In the genomic region with DNA sequence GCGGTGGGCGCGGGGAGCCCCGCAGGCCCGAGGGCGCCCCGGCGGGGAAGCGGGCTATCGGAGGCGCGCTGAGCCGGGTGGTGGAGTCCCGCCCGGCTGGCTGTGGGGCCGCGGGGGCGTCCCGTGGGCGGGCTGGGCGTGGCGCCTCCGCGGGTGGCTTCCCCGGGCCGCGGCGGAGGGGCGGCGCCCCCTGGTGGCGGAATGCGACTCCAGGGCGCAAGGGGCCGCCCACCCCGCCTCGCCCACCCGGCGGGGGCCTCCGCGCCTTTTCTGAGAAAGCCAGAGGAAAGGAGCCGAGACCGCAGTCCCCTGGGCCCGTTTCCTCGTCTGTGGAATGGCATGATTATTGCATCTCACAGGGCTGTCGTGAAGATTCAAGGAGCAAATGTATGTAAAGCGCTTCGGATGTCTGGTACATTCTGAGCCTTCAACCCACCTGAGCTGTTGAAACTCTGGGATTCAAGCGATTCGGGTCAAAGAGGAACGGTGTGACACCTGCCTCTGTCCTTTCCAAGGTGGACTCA, we compare ENCODE assay signal across 8 cellular contexts. TPM values are rescaled to one million over a fixed set of nuclear protein-coding genes. Genes with fewer than 3 reads are reported as not detected.
DNase-seq lines count a peak whose midpoint lies in the region; ATAC-seq, FAIRE-seq and TF ChIP-seq lines count a peak whose summit lies in the region.

No MANE protein-coding gene starts in this region.

- peak overlapping the region; percentile 60 for H3K4me3 ChIP-seq in A549
- H3K4me3 ChIP-seq in adrenal gland: peak overlapping the region in 2 of 4 donors; percentile 18 to 80
- peak overlapping the region; percentile 48; the same call in 1 of the 2 replicates for H3K4me3 ChIP-seq in iPS DF 6.9 (ENCODE audit: low read length)
- peak overlapping the region; percentile 67 for H3K4me3 ChIP-seq in skeletal muscle satellite cell (ENCODE audit: low read length)

- TF ChIP-seq POLR2A in A549 (IDR thresholded peaks at IDR 0.05; ENCODE audit: low read length) (no peak), adrenal gland (IDR thresholded peaks at IDR 0.05) (no peak)

- CTCF ChIA-PET in A549 (lab: Yijun Ruan, JAX): interaction anchor here (0.7 to 5.1 kb wide), 8 partner anchors 16 to 482 kb away, joined by 3 to 49 read pairs (median 6); no protein-coding TSS in a partner anchor

- WGBS in A549 (ENCODE audit: missing lambda C conversion rate): 35% methylated on average over 8 of the region's 50 CpGs
- 2 to 7% (median 4%) methylated on average over 4 to 50 of the region's 50 CpGs for WGBS in adrenal gland, 4 donors
- no CpG with 5 or more reads among the region's 50 CpGs for WGBS in iPS DF 6.9 (ENCODE audit: insufficient coverage, insufficient read length)

- H3K27ac ChIP-seq in A549 (peak overlapping the region; percentile 61 to 83; a peak in 5 of 6 replicates), adrenal gland (no peak overlapping the region), iPS DF 6.9 (ENCODE audit: low read length) (no peak overlapping the region)

- H3K4me2 ChIP-seq in A549 (peak overlapping the region; percentile 95), skeletal muscle satellite cell (ENCODE audit: low read length) (peak overlapping the region; percentile 80)

- H3K9me3 ChIP-seq in A549 (no peaks in the 10 kb centered on the region), adrenal gland (replicated peaks in 1 of 3) (no peaks in the 10 kb centered on the region), iPS DF 6.9 (ENCODE audit: control insufficient read depth, insufficient read depth, low read length) (no peaks in the 10 kb centered on the region), skeletal muscle satellite cell (replicated peaks; ENCODE audit: low read length) (no peaks in the 10 kb centered on the region)

- peak overlapping the region; percentile 45 for H3K9ac ChIP-seq in skeletal muscle satellite cell (ENCODE audit: low read depth, low read length)

- no peak for TF ChIP-seq EP300 in A549 (IDR thresholded peaks at IDR 0.05)

- DNase-seq in A549 (ENCODE audit: low read depth in 1 of 2, low spot score in 1 of 2) (peak in 1 of 2 experiments; percentile 38), T-helper 1 cell (peak; percentile 34 to 74 (median 58)), adrenal gland (peak in 6 of 7 donors; percentile 38 to 63 (median 52)), iPS DF 6.9 (ENCODE audit: low read depth, low spot score) (no peak)
- DNase-seq in NK-92 treated with Interleukin-12 subunit alpha and Interleukin-12 subunit beta, amount 100 ng/mL, for 24 hours (lab: John Stamatoyannopoulos, UW): no peak

- ATAC-seq in A549: peak; percentile 72 to 84
- ATAC-seq in GM18519 (IDR thresholded peaks at IDR 0.05; ENCODE audit: low FRiP score, unreplicated experiment): peak; percentile 52
- ATAC-seq in HG03196 (IDR thresholded peaks at IDR 0.05; ENCODE audit: unreplicated experiment): peak; percentile 64

- H3K27me3 ChIP-seq in adrenal gland (no peaks in the 10 kb centered on the region), iPS DF 6.9 (ENCODE audit: control insufficient read depth, insufficient read depth, low read length) (no peaks in the 10 kb centered on the region; the same call in 1 of the 2 replicates), skeletal muscle satellite cell (ENCODE audit: control insufficient read depth, insufficient read depth, low read length) (no peaks in the 10 kb centered on the region)

- H3K4me1 ChIP-seq in A549: no peaks in the 10 kb centered on the region
- H3K4me1 ChIP-seq in adrenal gland (replicated peaks in 1 of 2): peaks cover 0 to 5% of the 10 kb centered on the region in 2 donors
- H3K4me1 ChIP-seq in iPS DF 6.9 (ENCODE audit: control insufficient read depth, insufficient read depth, low read length): no peaks in the 10 kb centered on the region
- H3K4me1 ChIP-seq in skeletal muscle satellite cell (ENCODE audit: control insufficient read depth, insufficient read depth, low read length): peaks cover 10% of the 10 kb centered on the region

- no peak for FAIRE-seq in A549 (lab: Jason Lieb, UNC)

- no peaks in the 10 kb centered on the region for H3K36me3 ChIP-seq in adrenal gland (replicated peaks in 1 of 2)
- H3K36me3 ChIP-seq in iPS DF 6.9 (ENCODE audit: control insufficient read depth, insufficient read depth, low read length): no peaks in the 10 kb centered on the region
- no peaks in the 10 kb centered on the region for H3K36me3 ChIP-seq in skeletal muscle satellite cell (ENCODE audit: insufficient read depth, low read length)

- POLR2A ChIA-PET in A549 (lab: Yijun Ruan, JAX): no interaction called here

- TF ChIP-seq RAD21 in A549 (conservative IDR thresholded peaks at IDR 0.05 in 1 of 2, IDR thresholded peaks at IDR 0.05 in 1 of 2): peak in 1 of 2 experiments; percentile 71; a peak in 4 of 5 replicates

- intact Hi-C loops in adrenal gland (cut with DNase I): loop anchor here (5.0 to 10.0 kb wide), 2 partner anchors 105 to 1193 kb away; no protein-coding TSS in a partner anchor

- TF ChIP-seq CTCF in A549 (IDR thresholded peaks at IDR 0.05) (peak; percentile 83), adrenal gland (IDR thresholded peaks at IDR 0.05) (peak; percentile 13 to 88 (median 62))

TF ChIP-seq in A549, 52 proteins besides CTCF, POLR2A, EP300 and RAD21:
- no peak for TF ChIP-seq TFCP2L1 (CRISPR knock-in tag; IDR thresholded peaks at IDR 0.05)
- no peak for TF ChIP-seq CBX2 (IDR thresholded peaks at IDR 0.05; ENCODE audit: borderline replicate concordance, low read depth)
- peak; percentile 79 for TF ChIP-seq SMC3 (IDR thresholded peaks at IDR 0.05)

RNA-seq across cellular contexts. Expression of gene RAB6B, which starts 31.9 kb away (rescaled TPM):
- polyA plus RNA-seq in A549 (2011; rRNA removed) (2.5 and 3.7 TPM in 2 replicates), A549 (2017; fragmentation: RNase III; extraction: RNeasy Plus Mini Kit Qiagen cat#74134 plus additional on column Dnase treatment) (2.4 to 3.4 TPM (median 2.6 TPM) in 3 replicates), adrenal gland (10 to 100 TPM in 1 of 3 donors, 1 to 10 TPM in 2; 2.7 to 12.9 (median 5.6) TPM)
- 2.6 and 3.0 TPM in 2 replicates for polyA plus RNA-seq in A549 (2012; cell fraction: cytosol; rRNA removed)
- polyA plus RNA-seq in A549 (2012; cell fraction: nucleus; rRNA removed): 1.8 and 2.3 TPM in 2 replicates
- 4.1 and 6.9 TPM in 2 replicates for polyA minus RNA-seq in A549 (2011; rRNA and poly(A)+ RNA removed)
- total RNA-seq in adrenal gland: 10 to 100 TPM in 1 of 8 donors, 1 to 10 TPM in 7; 1.4 to 14.5 (median 4.3) TPM
- 0.44 and 1.8 TPM in 2 replicates for total RNA-seq in skeletal muscle satellite cell (2012; rRNA removed)

Comparison
In these comparisons a context has a peak if more than half of its experiments do, and no peak if none do; other contexts are left out.
1. DNase-seq: peak in T-helper 1 cell (5 of 5) and adrenal gland (6 of 7); none in iPS DF 6.9 (single experiment) and NK-92 treated with Interleukin-12 subunit alpha and Interleukin-12 subunit beta, amount 100 ng/mL, for 24 hours (single experiment).
2. H3K27ac ChIP-seq: peak in A549 (2 of 2); none in adrenal gland (0 of 5) and iPS DF 6.9 (single experiment).
3. Peak in every context shown above with its lines, with median percentiles within 50 percentile points of each other: ATAC-seq.